Comparison of ENCODE assay signal across 9 cellular contexts in the genomic region with DNA sequence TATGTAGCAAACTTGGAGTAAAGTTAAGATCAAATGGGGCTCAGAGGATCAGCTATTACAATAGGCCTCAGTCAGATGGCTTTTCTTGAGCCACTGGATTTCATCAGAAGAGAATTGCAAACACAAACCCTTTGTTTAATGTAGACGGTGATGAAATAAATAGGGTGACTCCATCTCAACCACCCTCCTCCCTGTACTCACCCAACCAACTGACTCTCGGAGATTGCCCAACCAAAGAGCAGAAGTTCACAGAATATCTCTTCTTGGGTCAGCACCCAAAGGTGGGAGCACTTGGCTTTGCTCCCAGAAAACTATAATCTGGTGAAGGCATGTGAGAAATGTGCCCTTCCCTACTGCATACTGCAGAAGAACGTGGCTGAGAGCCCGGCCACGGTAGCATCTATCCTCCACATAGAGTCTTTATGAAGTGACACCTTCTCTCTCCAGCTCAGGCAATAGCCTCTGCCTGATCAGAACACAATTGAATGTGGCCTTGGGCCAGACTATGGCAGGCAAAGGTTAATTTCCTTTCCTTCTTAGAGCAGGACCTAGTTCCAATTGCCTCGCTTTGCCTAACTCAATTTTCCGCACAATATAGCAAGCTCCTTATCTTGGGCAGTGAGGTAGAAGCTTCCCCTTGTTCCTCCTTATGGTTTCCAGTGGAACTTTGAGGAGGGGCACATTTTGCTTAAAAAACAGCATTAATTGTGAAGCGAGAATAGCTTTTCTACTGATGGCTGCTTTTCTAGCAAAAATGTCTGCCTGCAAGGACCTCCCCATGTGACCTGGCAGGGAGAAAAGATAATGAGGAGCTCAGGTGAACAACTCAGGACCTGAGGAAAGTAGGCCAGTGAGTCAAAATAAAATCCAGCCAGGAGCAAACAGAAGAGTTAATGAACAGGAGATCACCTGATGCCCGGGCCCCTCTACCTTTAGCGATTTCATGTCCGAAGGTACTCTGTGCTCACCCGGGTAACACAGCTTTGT.
DNase-seq lines count a peak whose midpoint lies in the region; ATAC-seq and TF ChIP-seq lines count a peak whose summit lies in the region.
"Had no signal": no experiment of that assay in that cellular context is flagged by ENCODE, and none has a peak within 500 bp of the region (broad histone marks: within the 10 kb centered on the region; RNA-seq: fewer than 3 reads in every experiment).

No MANE protein-coding gene starts in this region.

- no peak for ATAC-seq in GM18868 (IDR thresholded peaks at IDR 0.05; ENCODE audit: unreplicated experiment)
- no peak for ATAC-seq in GM21717 (IDR thresholded peaks at IDR 0.05; ENCODE audit: unreplicated experiment)
- ATAC-seq in HG03439 (IDR thresholded peaks at IDR 0.05; ENCODE audit: unreplicated experiment) = no peak
- ATAC-seq in HG02981 (IDR thresholded peaks at IDR 0.05; ENCODE audit: unreplicated experiment) = no peak
- ATAC-seq: CD8-positive, alpha-beta T cell had no signal

- TF ChIP-seq CTCF in AG09319 (IDR thresholded peaks at IDR 0.05; ENCODE audit: low read depth, low read length) (no peak), epithelial cell of proximal tubule (conservative IDR thresholded peaks at IDR 0.05; ENCODE audit: low read depth, low read length) (no peak)

- peak; percentile 67 for DNase-seq in AG09319 (ENCODE audit: extremely low read depth, low read depth)
- DNase-seq in NOMO-1 treated with dmso at 0.1 percent for 144 hours (lab: John Stamatoyannopoulos, UW; ENCODE audit: unreplicated experiment) = peak; percentile 69
- peak; percentile 99 for DNase-seq in epithelial cell of proximal tubule (ENCODE audit: low read depth)
- peak; percentile 31 for DNase-seq in myocyte (ENCODE audit: low read depth)
- DNase-seq: CD8-positive, alpha-beta T cell had no signal

- H3K4me3 ChIP-seq in epithelial cell of proximal tubule (ENCODE audit: low read depth, low read length) = no peak overlapping the region

Comparison
In these comparisons a context has a peak if more than half of its experiments do, and no peak if none do; other contexts are left out.
1. DNase-seq: peak in every context shown above with its lines; median percentile 99 in epithelial cell of proximal tubule; 69 in NOMO-1 treated with dmso at 0.1 percent for 144 hours; 67 in AG09319; 31 in myocyte.